In the genomic region with DNA sequence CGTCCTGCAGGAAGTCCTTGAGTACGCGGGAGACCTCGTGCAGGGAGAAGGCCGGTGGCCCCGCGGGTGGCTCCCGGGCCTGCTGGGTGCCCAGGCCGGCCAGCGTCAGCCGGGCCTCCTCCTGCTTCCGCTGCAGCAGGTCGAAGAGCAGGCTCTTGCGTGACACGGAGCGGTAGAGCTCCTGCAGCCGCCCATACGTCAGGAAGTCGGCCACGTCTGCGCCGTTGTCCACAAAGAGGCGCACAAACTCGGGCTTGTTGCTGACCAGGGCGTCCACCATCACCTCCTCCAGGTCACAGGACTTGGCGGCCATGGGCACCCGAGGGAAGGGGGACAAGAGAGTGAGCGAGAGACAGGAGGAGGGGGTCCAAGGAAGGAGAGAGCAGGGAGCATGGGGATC, we compare ENCODE assay signal across 28 cellular contexts. TPM values are rescaled to one million over a fixed set of nuclear protein-coding genes. Genes with fewer than 3 reads are reported as not detected.
"Had no signal": no experiment of that assay in that cellular context is flagged by ENCODE, and none has a peak within 500 bp of the region (broad histone marks: within the 10 kb centered on the region; RNA-seq: fewer than 3 reads in every experiment).

No MANE protein-coding gene starts in this region.

- H3K4me1 Mint-ChIP-seq: nephron; neural crest cell; stimulated activated memory B cell treated with anti-CD40 and anti-IgM and Interleukin-4, amounts not matched to agents 10 μg/mL and 1 μg/mL and 100 μg/mL, for 72 hours had no signal

- H3K9me3 Mint-ChIP-seq: immature natural killer cell; memory B cell; naive thymus-derived CD8-positive, alpha-beta T cell; nephron; neural crest cell; stimulated activated memory B cell treated with anti-CD40 and anti-IgM and Interleukin-4, amounts not matched to agents 10 μg/mL and 1 μg/mL and 100 μg/mL, for 72 hours had no signal

- H3K36me3 Mint-ChIP-seq: immature natural killer cell; memory B cell; naive thymus-derived CD8-positive, alpha-beta T cell; stimulated activated memory B cell treated with anti-CD40 and anti-IgM and Interleukin-4, amounts not matched to agents 10 μg/mL and 1 μg/mL and 100 μg/mL, for 72 hours had no signal

- H3K27me3 Mint-ChIP-seq: naive thymus-derived CD8-positive, alpha-beta T cell had no signal

- H3K27ac Mint-ChIP-seq: immature natural killer cell; memory B cell; naive thymus-derived CD8-positive, alpha-beta T cell; stimulated activated memory B cell treated with anti-CD40 and anti-IgM and Interleukin-4, amounts not matched to agents 10 μg/mL and 1 μg/mL and 100 μg/mL, for 72 hours had no signal

- DNase-seq: hypothalamus; immature natural killer cell; left ventricle myocardium inferior; naive thymus-derived CD8-positive, alpha-beta T cell; occipital lobe; psoas muscle; right lobe of liver; stimulated activated CD4-positive, alpha-beta T cell treated with anti-CD3 and anti-CD28 coated beads, Interleukin-1b, Interleukin-23, amount 100 ng/mL, for 48 hours; stimulated activated CD4-positive, alpha-beta T cell treated with anti-CD3 and anti-CD28 coated beads, Interleukin-2, amount 100 ng/mL, for 48 hours; stimulated activated CD4-positive, alpha-beta T cell treated with anti-CD3 and anti-CD28 coated beads, Interleukin-4, amount 100 ng/mL, for 4 hours; stimulated activated CD8-positive, alpha-beta memory T cell treated with anti-CD3 and anti-CD28 coated beads, Interleukin-4, amount 100 ng/mL, for 48 hours; stimulated activated naive CD8-positive, alpha-beta T cell treated with anti-CD3 and anti-CD28 coated beads, Interleukin-15, Interleukin-2, amounts not matched to agents 100 U/mL and 50 U/mL, for 24 hours; stomach; testis; thyroid gland; transverse colon had no signal

- H3K4me3 Mint-ChIP-seq: immature natural killer cell; memory B cell; naive thymus-derived CD8-positive, alpha-beta T cell; nephron; neural crest cell; stimulated activated memory B cell treated with anti-CD40 and anti-IgM and Interleukin-4, amounts not matched to agents 10 μg/mL and 1 μg/mL and 100 μg/mL, for 72 hours had no signal

- ATAC-seq: naive thymus-derived CD8-positive, alpha-beta T cell; psoas muscle; right lobe of liver; stimulated activated memory B cell treated with anti-CD40 and anti-IgM and Interleukin-4, amounts not matched to agents 10 μg/mL and 1 μg/mL and 100 μg/mL, for 72 hours; stimulated activated naive CD8-positive, alpha-beta T cell treated with anti-CD3 and anti-CD28 coated beads, Interleukin-15, Interleukin-2, amounts not matched to agents 100 U/mL and 50 U/mL, for 24 hours had no signal

RNA-seq across cellular contexts. Expression of gene TRPM5, which starts 29.1 kb away (rescaled TPM):
- total RNA-seq: kidney epithelial cell, left ventricle myocardium inferior, lung microvascular endothelial cell, mesenteric fat pad, occipital lobe, osteocyte, posterior vena cava, psoas muscle, right lobe of liver, smooth muscle cell, upper lobe of left lung, vagina had no signal

RNA-seq across cellular contexts. Expression of gene KCNQ1, which starts 29.6 kb away (rescaled TPM):
- total RNA-seq: lung microvascular endothelial cell had no signal
